19 cellular contexts compared by ENCODE assay signal in genomic region chr18:49884465-49884864, GRCh38.
DNase-seq lines count a peak whose midpoint lies in the region; ATAC-seq and TF ChIP-seq lines count a peak whose summit lies in the region.
"Had no signal": no experiment of that assay in that cellular context is flagged by ENCODE, and none has a peak within 500 bp of the region (broad histone marks: within the 10 kb centered on the region; RNA-seq: fewer than 3 reads in every experiment).

No MANE protein-coding gene starts in this region.

- no peaks in the 10 kb centered on the region for H3K9me2 ChIP-seq in neural cell (ENCODE audit: insufficient read depth, low read length)

- 77 to 82% (median 77%) methylated on average over 4 of the region's 4 CpGs for WGBS in psoas muscle, 3 donors

- TF ChIP-seq EP300 in neural cell (conservative IDR thresholded peaks at IDR 0.05; ENCODE audit: poor library complexity, severe bottlenecking) = peak; percentile 38

- no peak for TF ChIP-seq RAD21 in neural cell (conservative IDR thresholded peaks at IDR 0.05)

- CTCF ChIA-PET in HEK293 (lab: Yijun Ruan, JAX) = no interaction called here

- POLR2A ChIA-PET in HEK293 (lab: Yijun Ruan, JAX) = no interaction called here

- no peak for TF ChIP-seq POLR2A in gastrocnemius medialis (IDR thresholded peaks at IDR 0.05)

- H3K9ac ChIP-seq in neural cell (ENCODE audit: low read length) = no peak overlapping the region
- H3K9ac ChIP-seq: BLaER1 treated with 17β-estradiol and CSF1 and Interleukin-3, amounts not matched to agents 10 nM and 100 nM had no signal

- H3K4me3 ChIP-seq in HEK293 (ENCODE audit: low read depth, low read length) (no peak overlapping the region), WERI-Rb-1 (ENCODE audit: low read depth, low read length) (no peak overlapping the region), neural cell (ENCODE audit: low read length) (no peak overlapping the region), left ventricle myocardium inferior (no peak overlapping the region), psoas muscle (no peak overlapping the region), gastrocnemius medialis (no peak overlapping the region)
- H3K4me3 ChIP-seq: A549; BLaER1 treated with 17β-estradiol and CSF1 and Interleukin-3, amounts not matched to agents 10 nM and 100 nM had no signal

- H3K4me2 ChIP-seq in neural cell (ENCODE audit: low read length) = no peak overlapping the region
- H3K4me2 ChIP-seq: A549; BLaER1 treated with 17β-estradiol and CSF1 and Interleukin-3, amounts not matched to agents 10 nM and 100 nM had no signal

- no peak overlapping the region for H2AFZ ChIP-seq in neural cell (ENCODE audit: low read depth, low read length)

- no peaks in the 10 kb centered on the region for H3K79me2 ChIP-seq in neural cell (replicated peaks; ENCODE audit: insufficient read depth, low read length)

- no peaks in the 10 kb centered on the region for H3K27me3 ChIP-seq in WERI-Rb-1 (ENCODE audit: insufficient read depth, low read depth, severe bottlenecking)
- no peaks in the 10 kb centered on the region for H3K27me3 ChIP-seq in neural cell (ENCODE audit: insufficient read depth, low read depth, low read length)
- peaks cover 34% of the 10 kb centered on the region for H3K27me3 ChIP-seq in left ventricle myocardium inferior (ENCODE audit: low read depth)
- no peaks in the 10 kb centered on the region for H3K27me3 ChIP-seq in psoas muscle (ENCODE audit: insufficient read depth in 3 of 3, low read length in 2 of 3)
- no peaks in the 10 kb centered on the region for H3K27me3 ChIP-seq in gastrocnemius medialis
- H3K27me3 ChIP-seq: BLaER1 treated with 17β-estradiol and CSF1 and Interleukin-3, amounts not matched to agents 10 nM and 100 nM had no signal

- intact Hi-C loops in left ventricle myocardium inferior (cut with micrococcal nuclease) (no loop called here), psoas muscle (cut with DNase I) (no loop called here), gastrocnemius medialis (cut with DNase I; ENCODE audit: low total_unique reads) (no loop called here)

- no peaks in the 10 kb centered on the region for H3K36me3 ChIP-seq in HEK293 (ENCODE audit: control insufficient read depth in 2 of 2, insufficient read depth in 1 of 2, low read length in 2 of 2)
- no peaks in the 10 kb centered on the region for H3K36me3 ChIP-seq in WERI-Rb-1
- H3K36me3 ChIP-seq in neural cell (ENCODE audit: insufficient read depth, low read length) = no peaks in the 10 kb centered on the region
- H3K36me3 ChIP-seq in left ventricle myocardium inferior = no peaks in the 10 kb centered on the region
- H3K36me3 ChIP-seq in psoas muscle (ENCODE audit: insufficient read depth in 1 of 2, low read depth in 1 of 2) = no peaks in the 10 kb centered on the region
- H3K36me3 ChIP-seq in gastrocnemius medialis = no peaks in the 10 kb centered on the region
- H3K36me3 ChIP-seq: BLaER1 treated with 17β-estradiol and CSF1 and Interleukin-3, amounts not matched to agents 10 nM and 100 nM had no signal

- no peaks in the 10 kb centered on the region for H3F3A ChIP-seq in neural cell (ENCODE audit: insufficient read depth, low read length, poor library complexity, severe bottlenecking)

- TF ChIP-seq CTCF in HEK293 (tag by site-specific recombination; IDR thresholded peaks at IDR 0.05) (no peak), WERI-Rb-1 (IDR thresholded peaks at IDR 0.05; ENCODE audit: low read depth, low read length) (no peak), neural cell (IDR thresholded peaks at IDR 0.05; ENCODE audit: poor library complexity, severe bottlenecking) (no peak), left ventricle myocardium inferior (IDR thresholded peaks at IDR 0.05; ENCODE audit: borderline replicate concordance) (no peak), psoas muscle (IDR thresholded peaks at IDR 0.05) (no peak), gastrocnemius medialis (IDR thresholded peaks at IDR 0.05 in 4 of 5, conservative IDR thresholded peaks at IDR 0.05 in 1 of 5) (no peak)

- DNase-seq in NCI-H82 (lab: John Stamatoyannopoulos, UW) (peak; percentile 7), NCI-H82 treated with DMSO at 0.1 percent for 48 hours (lab: John Stamatoyannopoulos, UW; ENCODE audit: unreplicated experiment) (no peak), WERI-Rb-1 (peak; percentile 44), left ventricle myocardium inferior (no peak), psoas muscle (no peak), gastrocnemius medialis (no peak)
- DNase-seq: AML-193; Caco-2; Calu3; CD4-positive, alpha-beta T cell; CD8-positive, alpha-beta T cell; DMS79 treated with DMSO at 0.1 percent for 48 hours; GF-D8 had no signal

- H3K4me1 ChIP-seq in HEK293 (ENCODE audit: control insufficient read depth, insufficient read depth, low read length) (no peaks in the 10 kb centered on the region), left ventricle myocardium inferior (no peaks in the 10 kb centered on the region), psoas muscle (no peaks in the 10 kb centered on the region), gastrocnemius medialis (no peaks in the 10 kb centered on the region)
- H3K4me1 ChIP-seq: A549; BLaER1 treated with 17β-estradiol and CSF1 and Interleukin-3, amounts not matched to agents 10 nM and 100 nM; Caco-2 had no signal

- in situ Hi-C loops in gastrocnemius medialis (cut with MboI; ENCODE audit: low sequenced_read_pairs in 4 of 4) = no loop called here

- H3K9me3 ChIP-seq in HEK293 (ENCODE audit: control insufficient read depth, insufficient read depth, low read depth, low read length) (no peaks in the 10 kb centered on the region), WERI-Rb-1 (ENCODE audit: severe bottlenecking) (no peaks in the 10 kb centered on the region), neural cell (ENCODE audit: low read length) (no peaks in the 10 kb centered on the region), left ventricle myocardium inferior (replicated peaks) (no peaks in the 10 kb centered on the region), psoas muscle (no peaks in the 10 kb centered on the region), gastrocnemius medialis (no peaks in the 10 kb centered on the region)
- H3K9me3 ChIP-seq: A549; BLaER1 treated with 17β-estradiol and CSF1 and Interleukin-3, amounts not matched to agents 10 nM and 100 nM; Caco-2 had no signal

- H3K27ac ChIP-seq in HEK293 (ENCODE audit: extremely low read depth, low read depth, low read length) = no peak overlapping the region
- H3K27ac ChIP-seq in WERI-Rb-1 = no peak overlapping the region
- H3K27ac ChIP-seq in neural cell (ENCODE audit: low read length) = peak overlapping the region; percentile 45
- no peak overlapping the region for H3K27ac ChIP-seq in left ventricle myocardium inferior (replicated peaks)
- no peak overlapping the region for H3K27ac ChIP-seq in psoas muscle
- H3K27ac ChIP-seq in gastrocnemius medialis = no peak overlapping the region
- H3K27ac ChIP-seq: 22Rv1; A549; BLaER1 treated with 17β-estradiol and CSF1 and Interleukin-3, amounts not matched to agents 10 nM and 100 nM; C4-2B had no signal

- H4K20me1 ChIP-seq in neural cell (ENCODE audit: insufficient read depth) = no peaks in the 10 kb centered on the region
- H4K20me1 ChIP-seq: BLaER1 treated with 17β-estradiol and CSF1 and Interleukin-3, amounts not matched to agents 10 nM and 100 nM had no signal

- no peak for ATAC-seq in psoas muscle
- ATAC-seq in gastrocnemius medialis = no peak
- ATAC-seq: A549; CD8-positive, alpha-beta T cell had no signal

TF ChIP-seq in HEK293, 187 proteins besides CTCF, POLR2A, EP300 and RAD21:
- TF ChIP-seq ZNF148 (tag by site-specific recombination; IDR thresholded peaks at IDR 0.05; ENCODE audit: borderline replicate concordance) = no peak
- peak; percentile 84 for TF ChIP-seq FEZF1 (tag by site-specific recombination; IDR thresholded peaks at IDR 0.05)
- TF ChIP-seq ZIC2 (tag by site-specific recombination; IDR thresholded peaks at IDR 0.05) = peak; percentile 70

TF ChIP-seq in neural cell, 6 proteins besides CTCF, POLR2A, EP300 and RAD21:
- TF ChIP-seq POLR2AphosphoS5 (IDR thresholded peaks at IDR 0.05) (peak; percentile 45), TAF1 (IDR thresholded peaks at IDR 0.05; ENCODE audit: low read depth) (no peak)

Comparison
In these comparisons a context has a peak if more than half of its experiments do, and no peak if none do; other contexts are left out.
1. DNase-seq: peak in NCI-H82 (single experiment) and WERI-Rb-1 (single experiment); none in NCI-H82 treated with DMSO at 0.1 percent for 48 hours (single experiment), left ventricle myocardium inferior (single experiment), psoas muscle (0 of 2) and gastrocnemius medialis (0 of 2).